In genomic region chr9:35731415-35732184, GRCh38 we compare ENCODE assay signal across 9 cellular contexts. TPM values are rescaled to one million over a fixed set of nuclear protein-coding genes. Genes with fewer than 3 reads are reported as not detected.
DNase-seq lines count a peak whose midpoint lies in the region; ATAC-seq, FAIRE-seq and TF ChIP-seq lines count a peak whose summit lies in the region.
"Had no signal": no experiment of that assay in that cellular context is flagged by ENCODE, and none has a peak within 500 bp of the region (broad histone marks: within the 10 kb centered on the region; RNA-seq: fewer than 3 reads in every experiment).

No MANE protein-coding gene starts in this region.

- H3K9me3 ChIP-seq in A549 (no peaks in the 10 kb centered on the region), iPS DF 6.9 (ENCODE audit: control insufficient read depth, insufficient read depth, low read length) (no peaks in the 10 kb centered on the region), stomach smooth muscle (ENCODE audit: control insufficient read depth in 2 of 2, low read length in 2 of 2) (no peaks in the 10 kb centered on the region)

- under 1% methylated on average over 14 of the region's 47 CpGs for WGBS in A549 (ENCODE audit: missing lambda C conversion rate)
- WGBS in iPS DF 6.9 (ENCODE audit: insufficient coverage, insufficient read length), result no CpG with 5 or more reads among the region's 47 CpGs

- H3K4me3 ChIP-seq in A549 (peak overlapping the region; percentile 87), iPS DF 6.9 (ENCODE audit: low read length) (peak overlapping the region; percentile 62; the same call in 1 of the 2 replicates), stomach smooth muscle (ENCODE audit: low read length in 2 of 2) (peak overlapping the region; percentile 94 to 95)

- POLR2A ChIA-PET in A549 (lab: Yijun Ruan, JAX), result interaction anchor here (0.5 to 3.6 kb wide), 25 partner anchors 10 to 652 kb away, joined by 3 to 41 read pairs (median 5); partner anchors contain the start of genes ARHGEF39, CA9, CCDC107 and FANCG
- POLR2A ChIA-PET in activated CD4-positive, alpha-beta T cell treated with anti-CD3 and anti-CD28 coated beads, Interleukin-2, amount 10 ng/mL, durations not matched to agents 7 days and 5 days (lab: Charles Lee), result interaction anchor here (1.0 to 1.5 kb wide), 2 partner anchors 80 to 83 kb away, joined by 4 to 7 read pairs; partner anchors contain the start of gene SPAG8

- peak overlapping the region; percentile 85 for H3K27ac Mint-ChIP-seq in activated CD4-positive, alpha-beta T cell treated with anti-CD3 and anti-CD28 coated beads, Interleukin-2, amount 10 ng/mL, durations not matched to agents 7 days and 5 days

- H3K27me3 ChIP-seq in iPS DF 6.9 (ENCODE audit: control insufficient read depth, insufficient read depth, low read length) (no peaks in the 10 kb centered on the region), stomach smooth muscle (ENCODE audit: control insufficient read depth in 1 of 2, insufficient read depth in 2 of 2, low read length in 2 of 2) (no peaks in the 10 kb centered on the region)

- no peak for TF ChIP-seq POLR2A in A549 (IDR thresholded peaks at IDR 0.05; ENCODE audit: low read length)

- H3K4me3 Mint-ChIP-seq in activated CD4-positive, alpha-beta T cell treated with anti-CD3 and anti-CD28 coated beads, Interleukin-2, amount 10 ng/mL, durations not matched to agents 7 days and 5 days, result no peak overlapping the region

- ATAC-seq in A549, result no peak; a peak in 1 of 6 replicates
- peak; percentile 0 for ATAC-seq in GM19455 (IDR thresholded peaks at IDR 0.05; ENCODE audit: unreplicated experiment)
- no peak for ATAC-seq in GM19035 (IDR thresholded peaks at IDR 0.05; ENCODE audit: unreplicated experiment)

- H3K9me3 Mint-ChIP-seq in activated CD4-positive, alpha-beta T cell treated with anti-CD3 and anti-CD28 coated beads, Interleukin-2, amount 10 ng/mL, durations not matched to agents 7 days and 5 days, result no peaks in the 10 kb centered on the region

- H3K4me2 ChIP-seq in A549, result peak overlapping the region; percentile 74

- peak overlapping the region; percentile 95 to 96 for H3K27ac ChIP-seq in A549
- H3K27ac ChIP-seq in iPS DF 6.9 (ENCODE audit: low read length), result no peak overlapping the region
- H3K27ac ChIP-seq in stomach smooth muscle (ENCODE audit: low read length), result peak overlapping the region; percentile 99

- no peak for FAIRE-seq in A549 (lab: Jason Lieb, UNC)

- peaks cover 29% of the 10 kb centered on the region for H3K36me3 Mint-ChIP-seq in activated CD4-positive, alpha-beta T cell treated with anti-CD3 and anti-CD28 coated beads, Interleukin-2, amount 10 ng/mL, durations not matched to agents 7 days and 5 days (ENCODE audit: low read depth)

- peak in 1 of 2 experiments; percentile 36; a peak in 2 of 5 replicates for TF ChIP-seq RAD21 in A549 (conservative IDR thresholded peaks at IDR 0.05 in 1 of 2, IDR thresholded peaks at IDR 0.05 in 1 of 2)

- no peaks in the 10 kb centered on the region for H3K36me3 ChIP-seq in iPS DF 6.9 (ENCODE audit: control insufficient read depth, insufficient read depth, low read length)
- peaks cover 18 to 22% of the 10 kb centered on the region in 2 donors for H3K36me3 ChIP-seq in stomach smooth muscle (ENCODE audit: control insufficient read depth in 2 of 2, insufficient read depth in 2 of 2, low read length in 2 of 2)

- peaks cover 20% of the 10 kb centered on the region for H3K4me1 Mint-ChIP-seq in activated CD4-positive, alpha-beta T cell treated with anti-CD3 and anti-CD28 coated beads, Interleukin-2, amount 10 ng/mL, durations not matched to agents 7 days and 5 days

- no peaks in the 10 kb centered on the region for H3K27me3 Mint-ChIP-seq in activated CD4-positive, alpha-beta T cell treated with anti-CD3 and anti-CD28 coated beads, Interleukin-2, amount 10 ng/mL, durations not matched to agents 7 days and 5 days

- H3K4me1 ChIP-seq in A549 (peaks cover 58% of the 10 kb centered on the region), iPS DF 6.9 (ENCODE audit: control insufficient read depth, insufficient read depth, low read length) (peaks cover 15% of the 10 kb centered on the region), stomach smooth muscle (ENCODE audit: control insufficient read depth, insufficient read depth, low read length) (peaks cover 62% of the 10 kb centered on the region)

- no peak for TF ChIP-seq CTCF in A549 (IDR thresholded peaks at IDR 0.05)

- CTCF ChIA-PET in A549 (lab: Yijun Ruan, JAX), result interaction anchor here (0.9 to 31.4 kb wide), 18 partner anchors 10 to 616 kb away, joined by 3 to 758 read pairs (median 5); partner anchors contain the start of genes ARHGEF39, ATOSB, CCDC107 and GBA2
- CTCF ChIA-PET in activated CD4-positive, alpha-beta T cell treated with anti-CD3 and anti-CD28 coated beads, Interleukin-2, amount 10 ng/mL, durations not matched to agents 7 days and 5 days (lab: Charles Lee), result interaction anchor here (0.6 to 9.8 kb wide), 25 partner anchors 9 to 225 kb away, joined by 3 to 112 read pairs (median 4); partner anchors contain the start of genes ARHGEF39, CCDC107, GBA2 and RGP1

- DNase-seq in A549 (ENCODE audit: low read depth in 1 of 2, low spot score in 1 of 2) (peak; percentile 36 to 58), iPS DF 6.9 (ENCODE audit: low read depth, low spot score) (no peak), NCI-H524 (lab: John Stamatoyannopoulos, UW) (no peak), 8988T (no peak)
- no peak for DNase-seq in activated CD4-positive, alpha-beta T cell treated with anti-CD3 and anti-CD28 coated beads, Interleukin-2, amount 10 ng/mL, durations not matched to agents 7 days and 5 days

- no peak for TF ChIP-seq EP300 in A549 (IDR thresholded peaks at IDR 0.05)

- peak overlapping the region; percentile 99 to 100 for H3K9ac ChIP-seq in stomach smooth muscle (ENCODE audit: low read length in 2 of 2)

TF ChIP-seq in A549, 52 proteins besides CTCF, POLR2A, EP300 and RAD21:
- 0 out of 2 replicates have a peak, but pooled peaks have one; percentile 31 for TF ChIP-seq TFCP2L1 (CRISPR knock-in tag; IDR thresholded peaks at IDR 0.05)
- no peak for TF ChIP-seq CBX8 (IDR thresholded peaks at IDR 0.05)

RNA-seq across cellular contexts. Expression of gene TLN1, which starts 0.4 kb away (rescaled TPM):
- polyA plus RNA-seq in A549 (2011; rRNA removed), result 65.5 and 72.1 TPM in 2 replicates
- polyA plus RNA-seq in A549 (2012; cell fraction: cytosol; rRNA removed), result 69.4 and 88.8 TPM in 2 replicates
- polyA plus RNA-seq in A549 (2012; cell fraction: nucleus; rRNA removed), result 170 and 259 TPM in 2 replicates
- polyA plus RNA-seq in A549 (2017; fragmentation: RNase III; extraction: RNeasy Plus Mini Kit Qiagen cat#74134 plus additional on column Dnase treatment), result 108 to 119 TPM (median 117 TPM) in 3 replicates
- polyA minus RNA-seq in A549 (2011; rRNA and poly(A)+ RNA removed), result 476 and 477 TPM in 2 replicates
- 100 to 1,000 TPM; 362 to 422 TPM for total RNA-seq in activated CD4-positive, alpha-beta T cell treated with anti-CD3 and anti-CD28 coated beads, Interleukin-2, amount 10 ng/mL, durations not matched to agents 7 days and 5 days

RNA-seq across cellular contexts. Expression of gene CREB3, which starts 0.9 kb away (rescaled TPM):
- 33.3 and 36.0 TPM in 2 replicates for polyA plus RNA-seq in A549 (2011; rRNA removed)
- 27.6 and 32.3 TPM in 2 replicates for polyA plus RNA-seq in A549 (2012; cell fraction: cytosol; rRNA removed)
- polyA plus RNA-seq in A549 (2012; cell fraction: nucleus; rRNA removed), result 25.8 and 30.9 TPM in 2 replicates
- polyA plus RNA-seq in A549 (2017; fragmentation: RNase III; extraction: RNeasy Plus Mini Kit Qiagen cat#74134 plus additional on column Dnase treatment), result 51.3 to 54.0 TPM (median 51.7 TPM) in 3 replicates
- polyA minus RNA-seq in A549 (2011; rRNA and poly(A)+ RNA removed), result 22.9 and 28.3 TPM in 2 replicates
- total RNA-seq in activated CD4-positive, alpha-beta T cell treated with anti-CD3 and anti-CD28 coated beads, Interleukin-2, amount 10 ng/mL, durations not matched to agents 7 days and 5 days, result 10 to 100 TPM; 18.1 to 18.3 TPM

RNA-seq across cellular contexts. Expression of gene GBA2, which starts 17.4 kb away (rescaled TPM):
- polyA plus RNA-seq in A549 (2011; rRNA removed) (40.0 and 47.4 TPM in 2 replicates), A549 (2017; fragmentation: RNase III; extraction: RNeasy Plus Mini Kit Qiagen cat#74134 plus additional on column Dnase treatment) (34.8 to 39.5 TPM (median 38.9 TPM) in 3 replicates)
- 39.1 and 41.6 TPM in 2 replicates for polyA plus RNA-seq in A549 (2012; cell fraction: cytosol; rRNA removed)
- 165 and 194 TPM in 2 replicates for polyA plus RNA-seq in A549 (2012; cell fraction: nucleus; rRNA removed)
- polyA minus RNA-seq in A549 (2011; rRNA and poly(A)+ RNA removed), result 55.3 and 57.9 TPM in 2 replicates
- 10 to 100 TPM; 42.8 to 44.1 TPM for total RNA-seq in activated CD4-positive, alpha-beta T cell treated with anti-CD3 and anti-CD28 coated beads, Interleukin-2, amount 10 ng/mL, durations not matched to agents 7 days and 5 days

RNA-seq across cellular contexts. Expression of gene RGP1, which starts 17.5 kb away (rescaled TPM):
- 16.6 and 20.2 TPM in 2 replicates for polyA plus RNA-seq in A549 (2011; rRNA removed)
- 7.6 and 10.0 TPM in 2 replicates for polyA plus RNA-seq in A549 (2012; cell fraction: cytosol; rRNA removed)
- polyA plus RNA-seq in A549 (2012; cell fraction: nucleus; rRNA removed), result 10.2 and 12.0 TPM in 2 replicates
- 15.0 to 16.1 TPM (median 15.3 TPM) in 3 replicates for polyA plus RNA-seq in A549 (2017; fragmentation: RNase III; extraction: RNeasy Plus Mini Kit Qiagen cat#74134 plus additional on column Dnase treatment)
- 27.4 and 28.8 TPM in 2 replicates for polyA minus RNA-seq in A549 (2011; rRNA and poly(A)+ RNA removed)
- 10 to 100 TPM; 24.7 to 28.4 TPM for total RNA-seq in activated CD4-positive, alpha-beta T cell treated with anti-CD3 and anti-CD28 coated beads, Interleukin-2, amount 10 ng/mL, durations not matched to agents 7 days and 5 days

RNA-seq across cellular contexts. Expression of gene MSMP, which starts 22.5 kb away (rescaled TPM):
- polyA plus RNA-seq in A549 (2011; rRNA removed) (0.24 TPM in 1 of 2 replicates, not detected in the other), A549 (2017; fragmentation: RNase III; extraction: RNeasy Plus Mini Kit Qiagen cat#74134 plus additional on column Dnase treatment) (not detected in 3 replicates)
- 0.19 and 0.30 TPM in 2 replicates for polyA plus RNA-seq in A549 (2012; cell fraction: cytosol; rRNA removed)
- not detected in 2 replicates for polyA plus RNA-seq in A549 (2012; cell fraction: nucleus; rRNA removed)
- 0.70 TPM in 1 of 2 replicates, not detected in the other for polyA minus RNA-seq in A549 (2011; rRNA and poly(A)+ RNA removed)
- not detected for total RNA-seq in activated CD4-positive, alpha-beta T cell treated with anti-CD3 and anti-CD28 coated beads, Interleukin-2, amount 10 ng/mL, durations not matched to agents 7 days and 5 days
- total RNA-seq: renal cortical epithelial cell had no signal

Comparison
In these comparisons a context has a peak if more than half of its experiments do, and no peak if none do; other contexts are left out.
1. DNase-seq: peak in A549 (2 of 2); none in activated CD4-positive, alpha-beta T cell treated with anti-CD3 and anti-CD28 coated beads, Interleukin-2, amount 10 ng/mL, durations not matched to agents 7 days and 5 days (single experiment), iPS DF 6.9 (single experiment), NCI-H524 (0 of 2) and 8988T (single experiment).
2. Peak in every context shown above with its lines, with median percentiles within 50 percentile points of each other: H3K4me3 ChIP-seq.